In the genomic region with DNA sequence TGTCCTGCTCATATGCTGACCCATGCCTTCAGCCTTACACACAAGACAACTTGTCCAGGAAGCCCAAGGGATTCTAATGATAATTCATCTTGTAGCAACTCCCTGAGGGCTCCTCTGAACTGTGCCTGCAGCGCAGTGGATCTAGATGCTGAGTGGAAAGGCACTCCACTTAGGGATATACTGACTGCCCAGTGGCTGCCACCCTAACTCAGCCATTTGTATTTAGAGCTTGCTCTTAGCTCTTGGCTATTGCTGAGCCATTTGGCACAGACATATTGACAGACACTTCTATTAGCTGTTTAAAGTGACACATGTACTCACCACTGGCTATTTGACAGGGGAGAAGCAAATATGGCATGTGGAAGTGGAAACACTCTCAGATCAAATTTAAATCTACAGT, we compare ENCODE assay signal across 26 cellular contexts.
"Had no signal": no experiment of that assay in that cellular context is flagged by ENCODE, and none has a peak within 500 bp of the region (broad histone marks: within the 10 kb centered on the region; RNA-seq: fewer than 3 reads in every experiment).

No MANE protein-coding gene starts in this region.

- H3K36me3 ChIP-seq: neutrophil, right lobe of liver, stomach, thyroid gland, transverse colon, upper lobe of left lung, vagina had no signal

- DNase-seq: islet precursor cell; mesendoderm; naive B cell; natural killer cell; nephron progenitor cell; occipital lobe; retina; right lobe of liver; stimulated activated CD4-positive, alpha-beta T cell treated with anti-CD3 and anti-CD28 coated beads, Interleukin-1b, Interleukin-23, amount 100 ng/mL, for 48 hours; stimulated activated CD4-positive, alpha-beta T cell treated with anti-CD3 and anti-CD28 coated beads, Interleukin-2, amount 100 ng/mL, for 48 hours; stimulated activated CD4-positive, alpha-beta T cell treated with anti-CD3 and anti-CD28 coated beads, Interleukin-4, amount 100 ng/mL, for 4 hours; stimulated activated CD8-positive, alpha-beta memory T cell treated with anti-CD3 and anti-CD28 coated beads, Interleukin-4, amount 100 ng/mL, for 48 hours; stimulated activated naive CD8-positive, alpha-beta T cell treated with anti-CD3 and anti-CD28 coated beads, Interleukin-15, Interleukin-2, amounts not matched to agents 100 U/mL and 50 U/mL, for 24 hours; stomach; testis; thyroid gland; transverse colon; upper lobe of left lung had no signal

- H3K27ac ChIP-seq: hepatocyte, neural progenitor cell, neutrophil, right lobe of liver, stomach, testis, thyroid gland, transverse colon, upper lobe of left lung, vagina had no signal

- ATAC-seq: left lobe of liver; natural killer cell; right lobe of liver; stimulated activated memory B cell treated with anti-CD40 and anti-IgM and Interleukin-4, amounts not matched to agents 10 μg/mL and 1 μg/mL and 100 μg/mL, for 72 hours; stimulated activated naive CD8-positive, alpha-beta T cell treated with anti-CD3 and anti-CD28 coated beads, Interleukin-15, Interleukin-2, amounts not matched to agents 100 U/mL and 50 U/mL, for 24 hours had no signal

- H3K4me3 ChIP-seq: hepatocyte, lung, neural progenitor cell, right lobe of liver, smooth muscle cell, stomach, testis, thyroid gland, transverse colon, upper lobe of left lung, vagina had no signal

- H3K4me1 ChIP-seq: neural progenitor cell, testis, transverse colon, upper lobe of left lung, vagina had no signal

- H3K27me3 ChIP-seq: hepatocyte, neural progenitor cell, neutrophil, right lobe of liver, stomach, testis, thyroid gland, transverse colon, upper lobe of left lung, vagina had no signal

- H3K9me3 ChIP-seq: neutrophil, right lobe of liver, testis, thyroid gland, vagina had no signal
